ENCODE assay signal across 15 cellular contexts in genomic region chr2:75539955-75540716, GRCh38. TPM values are rescaled to one million over a fixed set of nuclear protein-coding genes. Genes with fewer than 3 reads are reported as not detected.
"Had no signal": no experiment of that assay in that cellular context is flagged by ENCODE, and none has a peak within 500 bp of the region (broad histone marks: within the 10 kb centered on the region; RNA-seq: fewer than 3 reads in every experiment).

No MANE protein-coding gene starts in this region.

- H3K27me3 ChIP-seq: brain microvascular endothelial cell, testis, upper lobe of right lung had no signal

- H3K27ac Mint-ChIP-seq: activated CD4-positive, alpha-beta memory T cell treated with anti-CD3 and anti-CD28 coated beads for 36 hours; activated naive CD8-positive, alpha-beta T cell; naive thymus-derived CD8-positive, alpha-beta T cell; stimulated activated naive CD8-positive, alpha-beta T cell treated with anti-CD3 and anti-CD28 coated beads, Interleukin-15, Interleukin-2, amounts not matched to agents 100 ng/mL and 50 ng/mL, for 24 hours had no signal

- DNase-seq: activated CD4-positive, alpha-beta memory T cell treated with anti-CD3 and anti-CD28 coated beads for 36 hours; activated CD4-positive, alpha-beta T cell treated with anti-CD3 and anti-CD28 coated beads for 1 hour; activated gamma-delta T cell; activated T-cell treated with anti-CD3 and anti-CD28 coated beads, Interleukin-2, amount 50 U/mL, for 4 hours; brain microvascular endothelial cell; cerebellar nuclear complex; hippocampal formation; lower lobe of right lung; naive thymus-derived CD8-positive, alpha-beta T cell; stimulated activated CD4-positive, alpha-beta T cell treated with anti-CD3 and anti-CD28 coated beads, Interleukin-4, amount 100 ng/mL, for 24 hours; testis; upper lobe of right lung had no signal

- H3K4me3 ChIP-seq: lower lobe of right lung, testis, upper lobe of right lung had no signal

- H3K27ac ChIP-seq: brain microvascular endothelial cell, lower lobe of right lung, testis, upper lobe of right lung had no signal

- H3K36me3 ChIP-seq: lower lobe of right lung, upper lobe of right lung had no signal

- H3K4me3 Mint-ChIP-seq: activated CD4-positive, alpha-beta memory T cell treated with anti-CD3 and anti-CD28 coated beads for 36 hours; activated naive CD8-positive, alpha-beta T cell; activated T-cell treated with anti-CD3 and anti-CD28 coated beads, Interleukin-2, amount 50 U/mL, for 4 hours; naive thymus-derived CD8-positive, alpha-beta T cell; stimulated activated naive CD8-positive, alpha-beta T cell treated with anti-CD3 and anti-CD28 coated beads, Interleukin-15, Interleukin-2, amounts not matched to agents 100 ng/mL and 50 ng/mL, for 24 hours had no signal

- ATAC-seq: activated T-cell treated with anti-CD3 and anti-CD28 coated beads, Interleukin-2, amount 50 U/mL, for 4 hours; esophagus mucosa; lower lobe of right lung; naive thymus-derived CD8-positive, alpha-beta T cell; upper lobe of right lung had no signal

- H3K9me3 ChIP-seq: lower lobe of right lung, testis, upper lobe of right lung had no signal

- H3K36me3 Mint-ChIP-seq: activated CD4-positive, alpha-beta memory T cell treated with anti-CD3 and anti-CD28 coated beads for 36 hours; activated naive CD8-positive, alpha-beta T cell; naive thymus-derived CD8-positive, alpha-beta T cell had no signal

- H3K4me1 Mint-ChIP-seq: naive thymus-derived CD8-positive, alpha-beta T cell had no signal

- H3K9me3 Mint-ChIP-seq: activated CD4-positive, alpha-beta memory T cell treated with anti-CD3 and anti-CD28 coated beads for 36 hours; stimulated activated naive CD8-positive, alpha-beta T cell treated with anti-CD3 and anti-CD28 coated beads, Interleukin-15, Interleukin-2, amounts not matched to agents 100 ng/mL and 50 ng/mL, for 24 hours had no signal

- H3K4me1 ChIP-seq: lower lobe of right lung, testis, upper lobe of right lung had no signal

RNA-seq across cellular contexts. Expression of gene EVA1A, which starts 20.6 kb away (rescaled TPM):
- total RNA-seq: activated CD4-positive, alpha-beta memory T cell treated with anti-CD3 and anti-CD28 coated beads for 36 hours; naive thymus-derived CD8-positive, alpha-beta T cell had no signal
